In genomic region chr9:111597852-111598729, GRCh38 we compare ENCODE assay signal across 8 cellular contexts. TPM values are rescaled to one million over a fixed set of nuclear protein-coding genes. Genes with fewer than 3 reads are reported as not detected.
DNase-seq lines count a peak whose midpoint lies in the region; ATAC-seq, FAIRE-seq and TF ChIP-seq lines count a peak whose summit lies in the region.

No MANE protein-coding gene starts in this region.

- TF ChIP-seq POLR2A in K562 (conservative IDR thresholded peaks at IDR 0.05) = no peak

- no peak overlapping the region for H3K27ac ChIP-seq in CD8-positive, alpha-beta T cell (ENCODE audit: low read depth, low read length)
- H3K27ac ChIP-seq in MM.1S (ENCODE audit: low read length) = no peak overlapping the region
- no peak overlapping the region for H3K27ac ChIP-seq in K562 (ENCODE audit: extremely low read depth, low read depth, low read length)
- H3K27ac ChIP-seq in iPS-18a (ENCODE audit: low read length) = no peak overlapping the region

- H3K9me2 ChIP-seq in MM.1S (replicated peaks; ENCODE audit: insufficient read depth, low read length) = no peaks in the 10 kb centered on the region

- H3K36me3 Mint-ChIP-seq in CD8-positive, alpha-beta T cell = no peaks in the 10 kb centered on the region

- CTCF ChIA-PET in CD8-positive, alpha-beta T cell (lab: Charles Lee) = interaction anchor here (0.6 to 3.4 kb wide), 15 partner anchors 11 to 937 kb away, joined by 3 to 20 read pairs (median 3); no protein-coding TSS in a partner anchor
- CTCF ChIA-PET in K562 (lab: Yijun Ruan, JAX; ENCODE audit: low intra/inter-chr PET ratio) = interaction anchor here (0.7 to 2.0 kb wide), 3 partner anchors 93 to 1266 kb away, joined by 4 to 23 read pairs (median 5); no protein-coding TSS in a partner anchor

- H3K4me2 ChIP-seq in MM.1S (ENCODE audit: low read depth, low read length) = peak overlapping the region; percentile 85
- H3K4me2 ChIP-seq in K562 (ENCODE audit: insufficient read depth, low read length) = peak overlapping the region; percentile 43; the same call in 1 of the 2 replicates

- peak; percentile 88 for FAIRE-seq in K562 (lab: Jason Lieb, UNC)

- no peaks in the 10 kb centered on the region for H3F3A ChIP-seq in MM.1S (ENCODE audit: insufficient read depth, low read length)

- H3K27me3 Mint-ChIP-seq in CD8-positive, alpha-beta T cell (ENCODE audit: low read depth) = peaks cover 41% of the 10 kb centered on the region

- peak overlapping the region; percentile 59 for H2AFZ ChIP-seq in MM.1S (ENCODE audit: low read length)
- no peak overlapping the region; the same call in 1 of the 2 replicates for H2AFZ ChIP-seq in K562 (ENCODE audit: low read depth, low read length)

- no peaks in the 10 kb centered on the region for H3K9me1 ChIP-seq in K562 (ENCODE audit: control insufficient read depth, insufficient read depth, low read length)

- H3K4me3 Mint-ChIP-seq in CD8-positive, alpha-beta T cell = peak overlapping the region; percentile 87

- H3K79me2 ChIP-seq in MM.1S (ENCODE audit: low read length) (no peaks in the 10 kb centered on the region), K562 (ENCODE audit: control insufficient read depth, insufficient read depth, low read length) (no peaks in the 10 kb centered on the region)

- WGBS in K562 (ENCODE audit: insufficient coverage, low coverage, missing lambda C conversion rate) = 28% methylated on average over 37 of the region's 41 CpGs

- no peaks in the 10 kb centered on the region for H4K20me1 ChIP-seq in MM.1S (ENCODE audit: insufficient read depth, low read length)
- no peaks in the 10 kb centered on the region for H4K20me1 ChIP-seq in K562 (replicated peaks; ENCODE audit: control insufficient read depth, insufficient read depth, low read length)

- H3K27me3 ChIP-seq in CD8-positive, alpha-beta T cell (ENCODE audit: insufficient read depth, low read length) = peaks cover 15% of the 10 kb centered on the region
- H3K27me3 ChIP-seq in MM.1S (replicated peaks; ENCODE audit: insufficient read depth, low read length) (peaks cover 11% of the 10 kb centered on the region), K562 (ENCODE audit: control insufficient read depth in 2 of 2, insufficient read depth in 2 of 2, low read length in 2 of 2) (peaks cover under 1 to 4% of the 10 kb centered on the region in 2 experiments; a peak in 2 of 5 replicates), iPS-18a (ENCODE audit: control insufficient read depth, insufficient read depth, low read length) (peaks cover 8% of the 10 kb centered on the region)

- H3K9me3 Mint-ChIP-seq in CD8-positive, alpha-beta T cell = no peaks in the 10 kb centered on the region

- TF ChIP-seq EP300 in K562 (IDR thresholded peaks at IDR 0.05; ENCODE audit: low read length) = no peak

- H3K9me3 ChIP-seq in CD8-positive, alpha-beta T cell (ENCODE audit: low read length) = no peaks in the 10 kb centered on the region
- no peaks in the 10 kb centered on the region for H3K9me3 ChIP-seq in MM.1S (replicated peaks; ENCODE audit: insufficient read depth, low read length)
- H3K9me3 ChIP-seq in K562 (replicated peaks; ENCODE audit: control insufficient read depth, insufficient read depth, low read depth, low read length) = peaks cover 2% of the 10 kb centered on the region; the same call in 1 of the 2 replicates
- H3K9me3 ChIP-seq in iPS-18a (ENCODE audit: control insufficient read depth, low read depth, low read length) = no peaks in the 10 kb centered on the region

- peak overlapping the region; percentile 66 for H3K4me3 ChIP-seq in CD8-positive, alpha-beta T cell (ENCODE audit: low read depth, low read length)
- H3K4me3 ChIP-seq in MM.1S (ENCODE audit: low read length) (peak overlapping the region; percentile 71), K562 (no peak overlapping the region), iPS-18a (ENCODE audit: low read length) (peak overlapping the region; percentile 89), skeletal muscle cell (ENCODE audit: low read depth, low read length) (peak overlapping the region; percentile 77)

- peak; percentile 9 to 72 (median 50) for DNase-seq in CD8-positive, alpha-beta T cell
- DNase-seq in MM.1S (peak; percentile 62), T1000 (lab: John Stamatoyannopoulos, UW) (peak; percentile 26), K562 (ENCODE audit: extremely low read depth in 1 of 4, low spot score in 3 of 4) (peak; percentile 27 to 73 (median 44)), skeletal muscle cell (ENCODE audit: low read depth) (peak; percentile 22), OCI-M2 (lab: John Stamatoyannopoulos, UW; ENCODE audit: unreplicated experiment) (no peak)

- in situ Hi-C loops in K562 (cut with MboI) = no loop called here

- H3K4me1 ChIP-seq in CD8-positive, alpha-beta T cell (ENCODE audit: insufficient read depth, low read length) = peaks cover 12% of the 10 kb centered on the region
- H3K4me1 ChIP-seq in MM.1S (ENCODE audit: low read length) = no peaks in the 10 kb centered on the region
- H3K4me1 ChIP-seq in K562 (replicated peaks in 1 of 2; ENCODE audit: control insufficient read depth in 2 of 2, insufficient read depth in 2 of 2, low read length in 2 of 2) = peaks cover 2 to 14% of the 10 kb centered on the region in 2 experiments; a peak in 2 of 5 replicates
- peaks cover 3% of the 10 kb centered on the region for H3K4me1 ChIP-seq in iPS-18a (ENCODE audit: control insufficient read depth, low read depth, low read length)

- no TSS peak for BruUV-seq in K562 (replicated peaks; lab: Mats Ljungman, UMichigan)

- H3K27ac Mint-ChIP-seq in CD8-positive, alpha-beta T cell = no peak overlapping the region

- POLR2A ChIA-PET in CD8-positive, alpha-beta T cell (lab: Charles Lee) = interaction anchor here (0.6 kb wide), 1 partner anchor 93 kb away, joined by 3 read pairs; no protein-coding TSS in a partner anchor
- POLR2A ChIA-PET in K562 (lab: Yijun Ruan, JAX) = interaction anchor here (0.7 to 0.9 kb wide), 2 partner anchors 476 to 477 kb away, joined by 3 to 4 read pairs; no protein-coding TSS in a partner anchor

- H3K9ac ChIP-seq in MM.1S (ENCODE audit: low read length) (peak overlapping the region; percentile 27; the same call in 1 of the 2 replicates), K562 (ENCODE audit: insufficient read depth in 1 of 2, low read depth in 2 of 2, low read length in 2 of 2) (no peak overlapping the region), iPS-18a (ENCODE audit: low read length) (peak overlapping the region; percentile 59)

- H3K36me3 ChIP-seq in CD8-positive, alpha-beta T cell (ENCODE audit: insufficient read depth, low read length) = no peaks in the 10 kb centered on the region
- H3K36me3 ChIP-seq in MM.1S (replicated peaks; ENCODE audit: insufficient read depth, low read length) (no peaks in the 10 kb centered on the region), K562 (ENCODE audit: control insufficient read depth, insufficient read depth, low read length) (no peaks in the 10 kb centered on the region), iPS-18a (ENCODE audit: control insufficient read depth, low read depth, low read length) (peaks cover 11% of the 10 kb centered on the region)

- TF ChIP-seq RAD21 in K562 (CRISPR knock-in tag; conservative IDR thresholded peaks at IDR 0.05 in 1 of 2, IDR thresholded peaks at IDR 0.05 in 1 of 2) = peak; percentile 49 to 70

- ATAC-seq in CD8-positive, alpha-beta T cell = peak; percentile 75
- peak; percentile 57 for ATAC-seq in GM21515 (IDR thresholded peaks at IDR 0.05; ENCODE audit: unreplicated experiment)
- ATAC-seq in K562 = peak; percentile 86

- peak; percentile 72 for TF ChIP-seq CTCF in CD8-positive, alpha-beta T cell (IDR thresholded peaks at IDR 0.05)
- TF ChIP-seq CTCF in MM.1S (IDR thresholded peaks at IDR 0.05; ENCODE audit: low read length) (peak; percentile 71), K562 (IDR thresholded peaks at IDR 0.05 in 2 of 3, conservative IDR thresholded peaks at IDR 0.05 in 1 of 3; ENCODE audit: insufficient read depth in 2 of 3, low read depth in 1 of 3, low read length in 3 of 3) (peak; percentile 77 to 84 (median 78))

- peaks cover 19% of the 10 kb centered on the region for H3K4me1 Mint-ChIP-seq in CD8-positive, alpha-beta T cell (ENCODE audit: low read depth)

- intact Hi-C loops in CD8-positive, alpha-beta T cell (cut with DNase I, micrococcal nuclease) = loop anchor here (1.0 to 10.0 kb wide), 7 partner anchors 24 to 476 kb away; partner anchors contain the start of genes DNAJC25 (in 1 of the 2) and GNG10 (in 1 of the 2)
- intact Hi-C loops in K562 (cut with micrococcal nuclease) = loop anchor here (1.0 to 10.0 kb wide), 3 partner anchors 93 to 474 kb away; no protein-coding TSS in a partner anchor

RNA-seq across cellular contexts. Expression of gene PTGR1, which starts 1.4 kb away (rescaled TPM):
- not detected for total RNA-seq in CD8-positive, alpha-beta T cell
- 0.42 TPM in 1 of 2 replicates, not detected in the other for total RNA-seq in K562 (2011; cell fraction: chromatin; rRNA removed; ENCODE audit: low replicate concordance)
- total RNA-seq in K562 (2011; cell fraction: nucleolus; rRNA removed) = not detected in 2 replicates
- total RNA-seq in K562 (2011; cell fraction: nucleoplasm; rRNA removed) = not detected in 2 replicates
- not detected in 2 replicates for total RNA-seq in K562 (2014; rRNA removed)
- not detected in 2 replicates for total RNA-seq in K562 (2014; rRNA removed; fragmentation: Illumina TruSeq; extraction: Trizol)
- total RNA-seq in K562 (2015; rRNA removed; fragmentation: Illumina TruSeq; extraction: Trizol) = not detected in 2 replicates
- 0.22 and 0.36 TPM in 2 replicates for total RNA-seq in K562 (2021)
- not detected in 2 replicates for polyA plus RNA-seq in K562 (2011; rRNA removed)
- 0.07 TPM in 1 of 2 replicates, not detected in the other for polyA plus RNA-seq in K562 (2011; cell fraction: cytosol; rRNA removed)
- polyA plus RNA-seq in K562 (2011; cell fraction: nucleus; rRNA removed) = not detected in 2 replicates
- 0.08 TPM in 1 of 2 replicates, not detected in the other for polyA plus RNA-seq in K562 (2012)
- polyA plus RNA-seq in K562 (2014; fragmentation: Illumina TruSeq; extraction: Trizol) = not detected in 2 replicates
- polyA plus RNA-seq in K562 (2014; fragmentation: Nextera tagmentation; extraction: Ambion mirVana) = not detected
- polyA plus RNA-seq in K562 (2014; rRNA removed) = not detected in 2 replicates
- polyA minus RNA-seq in K562 (2011; rRNA and poly(A)+ RNA removed) = not detected in 2 replicates
- not detected in 2 replicates for polyA minus RNA-seq in K562 (2011; cell fraction: cytosol; rRNA and poly(A)+ RNA removed)
- not detected in 2 replicates for polyA minus RNA-seq in K562 (2011; cell fraction: nucleus; rRNA and poly(A)+ RNA removed)

RNA-seq across cellular contexts. Expression of gene DNAJC25, which starts 33.0 kb away (rescaled TPM):
- total RNA-seq in CD8-positive, alpha-beta T cell = 1 to 10 TPM; 5.8 to 7.2 TPM
- 5.8 and 23.0 TPM in 2 replicates for total RNA-seq in K562 (2011; cell fraction: chromatin; rRNA removed; ENCODE audit: low replicate concordance)
- 5.7 and 7.2 TPM in 2 replicates for total RNA-seq in K562 (2011; cell fraction: nucleolus; rRNA removed)
- total RNA-seq in K562 (2011; cell fraction: nucleoplasm; rRNA removed) = 9.8 and 15.7 TPM in 2 replicates
- total RNA-seq in K562 (2014; rRNA removed) = 6.1 and 6.6 TPM in 2 replicates
- total RNA-seq in K562 (2014; rRNA removed; fragmentation: Illumina TruSeq; extraction: Trizol) = 7.1 and 8.1 TPM in 2 replicates
- total RNA-seq in K562 (2015; rRNA removed; fragmentation: Illumina TruSeq; extraction: Trizol) = 7.0 and 8.4 TPM in 2 replicates
- 5.6 and 5.7 TPM in 2 replicates for total RNA-seq in K562 (2021)
- 8.9 and 10.7 TPM in 2 replicates for polyA plus RNA-seq in K562 (2011; rRNA removed)
- 3.0 and 3.7 TPM in 2 replicates for polyA plus RNA-seq in K562 (2011; cell fraction: cytosol; rRNA removed)
- polyA plus RNA-seq in K562 (2011; cell fraction: nucleus; rRNA removed) = 8.2 and 12.9 TPM in 2 replicates
- 6.4 and 7.7 TPM in 2 replicates for polyA plus RNA-seq in K562 (2012)
- 7.0 and 9.1 TPM in 2 replicates for polyA plus RNA-seq in K562 (2014; fragmentation: Illumina TruSeq; extraction: Trizol)
- polyA plus RNA-seq in K562 (2014; fragmentation: Nextera tagmentation; extraction: Ambion mirVana) = 1 to 10 TPM; 3.7 to 4.4 TPM
- 8.4 and 11.2 TPM in 2 replicates for polyA plus RNA-seq in K562 (2014; rRNA removed)
- 3.7 and 4.6 TPM in 2 replicates for polyA minus RNA-seq in K562 (2011; rRNA and poly(A)+ RNA removed)
- polyA minus RNA-seq in K562 (2011; cell fraction: cytosol; rRNA and poly(A)+ RNA removed) = 1.1 and 1.7 TPM in 2 replicates
- polyA minus RNA-seq in K562 (2011; cell fraction: nucleus; rRNA and poly(A)+ RNA removed) = 3.9 and 6.0 TPM in 2 replicates

Comparison
In these comparisons a context has a peak if more than half of its experiments do, and no peak if none do; other contexts are left out.
1. H3K9ac ChIP-seq: peak in MM.1S (single experiment) and iPS-18a (single experiment); none in K562 (0 of 2).
2. Peak in every context shown above with its lines, with median percentiles within 50 percentile points of each other: ATAC-seq and CTCF ChIP-seq.